In the genomic region with DNA sequence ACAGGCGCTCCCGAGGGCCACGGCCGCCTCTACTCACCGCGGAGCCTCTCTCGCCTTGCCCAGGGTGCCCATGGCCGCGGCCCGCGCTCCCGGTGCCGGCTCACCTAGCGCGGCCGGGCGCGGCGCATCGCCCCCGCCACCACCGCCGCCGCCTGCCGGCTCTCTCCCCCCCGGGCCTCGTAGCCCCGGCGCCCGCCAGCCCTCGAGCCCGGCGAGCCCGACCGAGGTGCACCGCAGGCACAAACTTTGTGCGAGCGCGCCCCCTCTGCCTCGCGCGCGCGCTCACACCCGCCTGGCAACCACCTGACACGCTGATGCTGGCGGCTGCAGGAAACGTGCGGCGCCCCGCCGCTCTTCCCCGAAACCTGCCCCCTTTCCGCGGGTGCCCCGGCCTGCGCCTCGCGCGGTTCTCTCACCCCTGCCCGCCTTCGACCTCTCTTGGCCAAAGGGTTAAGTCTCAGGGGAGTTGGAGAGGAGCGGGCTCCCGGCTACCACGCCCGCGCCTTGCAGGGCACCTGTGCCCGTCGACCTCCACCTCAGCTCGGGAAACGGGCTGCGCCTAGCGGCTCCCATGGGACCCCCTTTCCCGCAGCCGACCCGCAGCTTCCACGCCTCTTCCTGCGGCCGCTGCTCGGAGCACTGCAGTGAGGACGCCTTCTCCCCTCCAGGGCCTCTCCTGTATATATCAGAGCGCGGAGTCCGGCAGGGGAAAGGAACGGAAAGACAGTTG, we compare ENCODE assay signal across 8 cellular contexts. TPM values are rescaled to one million over a fixed set of nuclear protein-coding genes. Genes with fewer than 3 reads are reported as not detected.
A peak's percentile ranks its signal among the peaks of the same experiment; 100 is the strongest.
DNase-seq lines count a peak whose midpoint lies in the region; ATAC-seq and TF ChIP-seq lines count a peak whose summit lies in the region.

A gene (minus strand): TSS at position 258 of the 730 bp plus-strand sequence. CDS start 186 bp downstream, at position 72.

- peak; percentile 72 for ATAC-seq in GM18502 (IDR thresholded peaks at IDR 0.05; ENCODE audit: poor library complexity, unreplicated experiment)

- intact Hi-C loops in dorsolateral prefrontal cortex (cut with DNase I): loop anchor here (2.0 to 10.0 kb wide), 5 partner anchors 63 to 118 kb away; no protein-coding TSS in a partner anchor

- H2BK5ac ChIP-seq in mesendoderm (ENCODE audit: low read length): no peak within 1 kb of the TSS

- no peak within 1 kb of the TSS for H2BK120ac ChIP-seq in mesendoderm (ENCODE audit: low read depth, low read length)

- H3K36me3 ChIP-seq in mesendoderm (ENCODE audit: control insufficient read depth, insufficient read depth, low read length): no peaks in the 10 kb centered on the region

- H3K27ac ChIP-seq in dorsolateral prefrontal cortex (peak within 1 kb of the TSS in 42 of 59 donors; percentile 12 to 81 (median 68)), mesendoderm (ENCODE audit: low read depth, low read length) (no peak within 1 kb of the TSS)

- no CpG with 5 or more reads among the region's 85 CpGs for WGBS in mesendoderm (ENCODE audit: extremely low coverage, insufficient coverage, low lambda C conversion rate)

- H3K79me2 ChIP-seq in mesendoderm (ENCODE audit: control insufficient read depth, insufficient read depth, low read length): no peaks in the 10 kb centered on the region

- H3K9ac ChIP-seq in mesendoderm (ENCODE audit: low read length): peak within 1 kb of the TSS; percentile 44

- no peak within 1 kb of the TSS for H3K23ac ChIP-seq in mesendoderm (ENCODE audit: low read length)

- no peak within 1 kb of the TSS for H3K4ac ChIP-seq in mesendoderm (ENCODE audit: low read depth, low read length)

- peak within 1 kb of the TSS; percentile 56 for H3K4me2 ChIP-seq in mesendoderm (ENCODE audit: low read length)

- no peak for TF ChIP-seq CTCF in HFF-Myc (IDR thresholded peaks at IDR 0.05; ENCODE audit: low read depth, low read length, missing control alignments)
- TF ChIP-seq CTCF in dorsolateral prefrontal cortex (IDR thresholded peaks at IDR 0.05 in 54 of 56, conservative IDR thresholded peaks at IDR 0.05 in 2 of 56; ENCODE audit: low read depth in 1 of 56, partially characterized antibody in 56 of 56): peak in 11 of 56 donors; percentile 3 to 35 (median 12)

- H4K5ac ChIP-seq in mesendoderm (ENCODE audit: low read length): no peak within 1 kb of the TSS

- peak within 1 kb of the TSS; percentile 80 for H3K56ac ChIP-seq in mesendoderm (ENCODE audit: low read length)

- no peak within 1 kb of the TSS for H2AK5ac ChIP-seq in mesendoderm (ENCODE audit: low read length)

- H3K4me3 ChIP-seq in HFF-Myc (replicated peaks; ENCODE audit: low read depth, low read length) (peak within 1 kb of the TSS; percentile 45), dorsolateral prefrontal cortex (peak within 1 kb of the TSS; percentile 48 to 81 (median 68)), mesendoderm (ENCODE audit: low read length) (peak within 1 kb of the TSS; percentile 31)

- no peaks in the 10 kb centered on the region for H3K79me1 ChIP-seq in mesendoderm (ENCODE audit: low read length)

- peak within 1 kb of the TSS; percentile 15 for H3K18ac ChIP-seq in mesendoderm (ENCODE audit: low read length)

- no peak within 1 kb of the TSS for H4K8ac ChIP-seq in mesendoderm (ENCODE audit: low read depth, low read length)

- H3K27me3 ChIP-seq in dorsolateral prefrontal cortex (no peaks in the 10 kb centered on the region), mesendoderm (ENCODE audit: insufficient read depth, low read length, poor library complexity) (peaks cover 15% of the 10 kb centered on the region)

- no peaks in the 10 kb centered on the region for H3K4me1 ChIP-seq in mesendoderm (ENCODE audit: control insufficient read depth, low read depth, low read length)

- DNase-seq in HFF-Myc (ENCODE audit: extremely low read depth, low read depth): no peak
- peak; percentile 84 for DNase-seq in NAMALWA (ENCODE audit: low spot score)
- peak; percentile 87 for DNase-seq in activated CD4-positive, alpha-beta T cell treated with anti-CD3 and anti-CD28 coated beads, Interleukin-2, amount 50 U/mL, for 1 hour
- peak in 8 of 10 donors; percentile 37 to 77 (median 58) for DNase-seq in dorsolateral prefrontal cortex
- DNase-seq in mesendoderm: peak; percentile 74
- DNase-seq in stimulated activated CD8-positive, alpha-beta memory T cell treated with anti-CD3 and anti-CD28 coated beads, Interleukin-15, amount 100 ng/mL, for 4 hours (ENCODE audit: low read depth in 2 of 2): peak; percentile 68 to 79
- no peak for DNase-seq in kidney glomerular epithelial cell (lab: John Stamatoyannopoulos, UW)

- H2BK15ac ChIP-seq in mesendoderm (replicated peaks; ENCODE audit: low read depth): no peak within 1 kb of the TSS

RNA-seq across cellular contexts. Expression of the gene that starts here (rescaled TPM):
- total RNA-seq in dorsolateral prefrontal cortex: 10 to 100 TPM; 12.6 to 59.7 (median 33.3) TPM
- polyA plus RNA-seq in mesendoderm (2013, experiment 1 of 2): 0.32 TPM
- polyA plus RNA-seq in mesendoderm (2013, experiment 2 of 2): 0.42 TPM

Comparison
In these comparisons a context has a peak if more than half of its experiments do, and no peak if none do; other contexts are left out.
1. DNase-seq: peak in NAMALWA (single experiment), activated CD4-positive, alpha-beta T cell treated with anti-CD3 and anti-CD28 coated beads, Interleukin-2, amount 50 U/mL, for 1 hour (single experiment), dorsolateral prefrontal cortex (8 of 10), mesendoderm (single experiment) and stimulated activated CD8-positive, alpha-beta memory T cell treated with anti-CD3 and anti-CD28 coated beads, Interleukin-15, amount 100 ng/mL, for 4 hours (2 of 2); none in HFF-Myc (single experiment) and kidney glomerular epithelial cell (single experiment).
2. Peak in every context shown above with its lines, with median percentiles within 50 percentile points of each other: H3K4me3 ChIP-seq.